ENCODE assay signal across 8 cellular contexts in the genomic region with DNA sequence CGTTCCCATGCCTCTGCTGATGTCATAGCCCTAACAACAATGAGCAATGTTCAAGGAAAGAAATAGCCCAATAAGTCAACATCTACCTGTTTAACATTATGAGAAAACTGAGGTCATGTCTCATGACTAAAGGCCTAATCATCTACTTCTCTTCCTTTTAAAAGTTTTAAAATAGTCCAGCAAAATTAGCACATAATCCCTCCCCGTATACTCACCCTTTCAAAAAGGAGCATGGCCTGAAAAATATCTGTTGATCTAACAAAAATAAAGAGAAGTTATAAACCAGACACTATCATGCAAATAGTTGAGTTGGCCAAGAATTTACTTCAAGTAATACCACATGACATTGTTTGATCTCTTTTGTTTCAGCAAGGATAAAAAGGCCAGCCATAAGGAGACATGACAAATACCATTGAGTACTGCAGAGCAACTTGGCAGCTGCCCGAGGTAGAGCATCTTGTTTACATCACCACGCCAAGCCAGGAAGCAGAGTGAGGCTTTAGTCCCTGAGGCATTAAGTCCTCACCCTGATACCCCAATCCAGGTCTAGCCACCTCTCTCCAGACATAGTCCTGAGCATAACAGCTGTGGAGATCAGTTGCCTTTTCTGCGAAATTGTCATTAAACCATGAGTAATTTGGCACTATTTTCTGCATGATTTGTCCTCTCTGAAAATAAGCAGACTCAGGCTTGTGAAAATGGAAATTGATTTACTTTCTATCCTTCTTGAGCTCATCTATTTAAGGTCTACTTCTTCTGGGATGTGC.
DNase-seq lines count a peak whose midpoint lies in the region; ATAC-seq and TF ChIP-seq lines count a peak whose summit lies in the region.

No MANE protein-coding gene starts in this region.

- H3K27me3 ChIP-seq in PC-9 (ENCODE audit: insufficient read depth, low read depth) (no peaks in the 10 kb centered on the region), fibroblast of lung (ENCODE audit: control insufficient read depth, insufficient read depth, low read length) (no peaks in the 10 kb centered on the region), A673 (replicated peaks; ENCODE audit: insufficient read depth, low read depth, low read length, poor library complexity) (no peaks in the 10 kb centered on the region)

- POLR2A ChIA-PET in PC-9 (lab: Charles Lee; ENCODE audit: unreplicated experiment) = interaction anchor here (0.5 kb wide), 1 partner anchor 925 kb away, joined by 4 read pairs; no protein-coding TSS in a partner anchor
- POLR2A ChIA-PET in A673 (lab: Charles Lee; ENCODE audit: low non-redundant PET) = no interaction called here

- peak overlapping the region; percentile 63 for H3K27ac ChIP-seq in PC-9
- peak overlapping the region; percentile 87 for H3K27ac ChIP-seq in fibroblast of lung (ENCODE audit: insufficient read depth, low read length)
- no peak overlapping the region for H3K27ac ChIP-seq in A673 (ENCODE audit: low read depth, low read length, poor library complexity, severe bottlenecking)

- no peaks in the 10 kb centered on the region; the same call in 1 of the 2 replicates for H3K9me2 ChIP-seq in PC-9 (ENCODE audit: insufficient read depth)

- peaks cover 30% of the 10 kb centered on the region for H3F3A ChIP-seq in PC-9 (ENCODE audit: insufficient read depth, low read depth)

- H4K20me1 ChIP-seq in PC-9 (ENCODE audit: insufficient read depth) (no peaks in the 10 kb centered on the region), fibroblast of lung (ENCODE audit: control insufficient read depth, extremely low read depth, insufficient read depth, low read length) (no peaks in the 10 kb centered on the region)

- H3K79me2 ChIP-seq in PC-9 (ENCODE audit: low read depth) (no peaks in the 10 kb centered on the region), fibroblast of lung (ENCODE audit: control insufficient read depth, insufficient read depth, low read length) (no peaks in the 10 kb centered on the region)

- ATAC-seq in GM18909 (IDR thresholded peaks at IDR 0.05; ENCODE audit: poor library complexity, unreplicated experiment) = no peak

- H3K4me2 ChIP-seq in PC-9 = peak overlapping the region; percentile 27
- peak overlapping the region; percentile 66 for H3K4me2 ChIP-seq in fibroblast of lung (ENCODE audit: extremely low read depth, insufficient read depth, low read length)

- intact Hi-C loops in PC-9 (cut with micrococcal nuclease; ENCODE audit: unreplicated experiment) (loop anchor here (1.0 kb wide), 2 partner anchors 31 to 138 kb away; a partner anchor contains a TSS), A673 (cut with micrococcal nuclease; ENCODE audit: unreplicated experiment) (no loop called here)

- H3K36me3 ChIP-seq in PC-9 (ENCODE audit: low read depth) (no peaks in the 10 kb centered on the region), fibroblast of lung (ENCODE audit: control insufficient read depth, insufficient read depth, low read length) (no peaks in the 10 kb centered on the region), A673 (ENCODE audit: insufficient read depth, low read length, poor library complexity, severe bottlenecking) (no peaks in the 10 kb centered on the region)

- DNase-seq in EH (ENCODE audit: low read depth) = peak; percentile 97
- DNase-seq in PC-9 = peak; percentile 45 to 87
- DNase-seq in fibroblast of lung (ENCODE audit: low read depth in 2 of 2) = peak; percentile 81 to 97
- DNase-seq in retinal pigment epithelial cell (ENCODE audit: low read depth) = peak; percentile 51
- DNase-seq in UCSD-AML1 (lab: John Stamatoyannopoulos, UW; ENCODE audit: unreplicated experiment) = no peak
- DNase-seq in activated CD4-positive, CD25-positive, alpha-beta regulatory T cell (lab: John Stamatoyannopoulos, UW) = no peak
- no peak for DNase-seq in A673 (ENCODE audit: low spot score)

- H2AFZ ChIP-seq in PC-9 (no peak overlapping the region; the same call in 1 of the 2 replicates), fibroblast of lung (ENCODE audit: low read length) (no peak overlapping the region)

- CTCF ChIA-PET in PC-9 (lab: Charles Lee) = no interaction called here
- CTCF ChIA-PET in A673 (lab: Charles Lee) = no interaction called here

- peaks cover 43% of the 10 kb centered on the region for H3K4me1 ChIP-seq in PC-9 (replicated peaks; ENCODE audit: insufficient read depth)
- no peaks in the 10 kb centered on the region for H3K4me1 ChIP-seq in fibroblast of lung (ENCODE audit: control insufficient read depth, extremely low read depth, insufficient read depth, low read length)
- H3K4me1 ChIP-seq in A673 (ENCODE audit: insufficient read depth, low read length, poor library complexity, severe bottlenecking) = no peaks in the 10 kb centered on the region

- H3K9ac ChIP-seq in fibroblast of lung (ENCODE audit: insufficient read depth, low read length) = no peak overlapping the region

- no peaks in the 10 kb centered on the region for H3K9me3 ChIP-seq in PC-9 (ENCODE audit: insufficient read depth, low read depth)
- H3K9me3 ChIP-seq in fibroblast of lung (ENCODE audit: control insufficient read depth, insufficient read depth, low read depth, low read length) = no peaks in the 10 kb centered on the region
- H3K9me3 ChIP-seq in A673 (ENCODE audit: low read depth, low read length, poor library complexity, severe bottlenecking) = no peaks in the 10 kb centered on the region

- BruUV-seq in PC-9 (replicated peaks; lab: Mats Ljungman, UMichigan) (no TSS peak), A673 (replicated peaks; lab: Mats Ljungman, UMichigan) (no TSS peak)

- TF ChIP-seq CTCF in PC-9 (conservative IDR thresholded peaks at IDR 0.05) (no peak), fibroblast of lung (conservative IDR thresholded peaks at IDR 0.05 in 1 of 2, IDR thresholded peaks at IDR 0.05 in 1 of 2; ENCODE audit: low read depth in 1 of 2, low read length in 2 of 2) (no peak), retinal pigment epithelial cell (conservative IDR thresholded peaks at IDR 0.05; ENCODE audit: low read depth, low read length) (no peak), A673 (conservative IDR thresholded peaks at IDR 0.05; ENCODE audit: low read depth, low read length) (no peak)

- H3K4me3 ChIP-seq in PC-9 (no peak overlapping the region), fibroblast of lung (replicated peaks in 1 of 4; ENCODE audit: control extremely low read depth in 1 of 4, insufficient read depth in 1 of 4, low read depth in 3 of 4, low read length in 4 of 4) (no peak overlapping the region), retinal pigment epithelial cell (ENCODE audit: low read length) (no peak overlapping the region), A673 (ENCODE audit: low read depth, low read length, poor library complexity, severe bottlenecking) (no peak overlapping the region)

Comparison
In these comparisons a context has a peak if more than half of its experiments do, and no peak if none do; other contexts are left out.
1. DNase-seq: peak in EH (single experiment), PC-9 (2 of 2), fibroblast of lung (2 of 2) and retinal pigment epithelial cell (single experiment); none in UCSD-AML1 (single experiment), activated CD4-positive, CD25-positive, alpha-beta regulatory T cell (0 of 4) and A673 (single experiment).